19 cellular contexts compared by ENCODE assay signal in the genomic region with DNA sequence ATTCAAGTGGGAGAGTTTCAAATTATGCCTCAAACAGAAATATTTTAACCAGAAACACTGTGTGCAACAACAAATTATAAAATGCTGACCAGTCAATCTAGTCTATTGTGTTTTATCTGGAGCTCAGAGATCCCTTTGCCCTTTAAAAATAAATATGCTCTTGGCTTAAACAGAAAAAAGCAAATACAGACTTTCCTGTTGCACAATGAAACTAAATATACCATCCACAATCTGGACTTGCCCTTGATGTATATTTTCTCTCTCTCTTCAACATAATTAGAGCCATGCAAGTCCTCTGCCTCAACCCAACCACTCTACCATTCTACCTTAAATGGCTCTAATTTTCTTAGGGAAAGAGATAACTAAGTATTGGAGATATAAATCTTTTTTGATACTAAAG.
"Had no signal": no experiment of that assay in that cellular context is flagged by ENCODE, and none has a peak within 500 bp of the region (broad histone marks: within the 10 kb centered on the region; RNA-seq: fewer than 3 reads in every experiment).

No MANE protein-coding gene starts in this region.

- H3K9me3 ChIP-seq: mucosa of descending colon, transverse colon had no signal

- H3K36me3 Mint-ChIP-seq: activated naive CD4-positive, alpha-beta T cell treated with anti-CD3 and anti-CD28 coated beads, Interleukin-2, amount 50 U/mL, for 24 hours; naive thymus-derived CD8-positive, alpha-beta T cell; stimulated activated effector memory CD8-positive, alpha-beta T cell treated with anti-CD3 and anti-CD28 coated beads, Interleukin-12 subunit alpha, Interleukin-12 subunit beta, amount 100 ng/mL, for 72 hours had no signal

- H3K4me1 Mint-ChIP-seq: activated naive CD4-positive, alpha-beta T cell treated with anti-CD3 and anti-CD28 coated beads, Interleukin-2, amount 50 U/mL, for 24 hours; naive thymus-derived CD8-positive, alpha-beta T cell; stimulated activated effector memory CD8-positive, alpha-beta T cell treated with anti-CD3 and anti-CD28 coated beads, Interleukin-12 subunit alpha, Interleukin-12 subunit beta, amount 100 ng/mL, for 72 hours had no signal

- H3K4me3 ChIP-seq: coronary artery, hepatocyte, mucosa of descending colon, smooth muscle cell, transverse colon had no signal

- FAIRE-seq: TTC549 had no signal

- H3K27me3 ChIP-seq: hepatocyte, transverse colon had no signal

- H3K27ac ChIP-seq: coronary artery, epithelial cell of prostate, hepatocyte, transverse colon had no signal

- H3K36me3 ChIP-seq: transverse colon had no signal

- H3K4me3 Mint-ChIP-seq: activated naive CD4-positive, alpha-beta T cell treated with anti-CD3 and anti-CD28 coated beads, Interleukin-2, amount 50 U/mL, for 24 hours; naive thymus-derived CD8-positive, alpha-beta T cell; stimulated activated effector memory CD8-positive, alpha-beta T cell treated with anti-CD3 and anti-CD28 coated beads, Interleukin-12 subunit alpha, Interleukin-12 subunit beta, amount 100 ng/mL, for 72 hours had no signal

- H3K27ac Mint-ChIP-seq: activated naive CD4-positive, alpha-beta T cell treated with anti-CD3 and anti-CD28 coated beads, Interleukin-2, amount 50 U/mL, for 24 hours; activated T-helper 2 cell treated with anti-CD3 and anti-CD28 coated beads, Interferon-gamma antibody, Interleukin-2, Interleukin-4, amounts not matched to agents 10 μg/mL and 5 μg/mL and 100 μg/mL, durations not matched to agents 14 hours and 24 hours and 36 hours; naive thymus-derived CD8-positive, alpha-beta T cell; progenitor cell of endocrine pancreas; stimulated activated effector memory CD8-positive, alpha-beta T cell treated with anti-CD3 and anti-CD28 coated beads, Interleukin-12 subunit alpha, Interleukin-12 subunit beta, amount 100 ng/mL, for 72 hours had no signal

- H3K4me2 ChIP-seq: hepatocyte, smooth muscle cell had no signal

- ATAC-seq: mucosa of descending colon; naive thymus-derived CD8-positive, alpha-beta T cell; stimulated activated effector memory CD8-positive, alpha-beta T cell treated with anti-CD3 and anti-CD28 coated beads, Interleukin-12 subunit alpha, Interleukin-12 subunit beta, amount 100 ng/mL, for 72 hours had no signal

- DNase-seq: activated CD4-positive, alpha-beta T cell treated with anti-CD3 and anti-CD28 coated beads, Interleukin-2, amount 50 U/mL, for 1 hour; activated T-cell treated with anti-CD3 and anti-CD28 coated beads for 4 hours; central memory CD4-positive, alpha-beta T cell; effector CD8-positive, alpha-beta T cell; left cardiac atrium; mucosa of descending colon; naive thymus-derived CD8-positive, alpha-beta T cell; nucleus accumbens; right cardiac atrium; transverse colon had no signal

- H2AFZ ChIP-seq: hepatocyte had no signal

- H3K4me1 ChIP-seq: transverse colon had no signal

- H3K9me3 Mint-ChIP-seq: activated naive CD4-positive, alpha-beta T cell treated with anti-CD3 and anti-CD28 coated beads, Interleukin-2, amount 50 U/mL, for 24 hours; stimulated activated effector memory CD8-positive, alpha-beta T cell treated with anti-CD3 and anti-CD28 coated beads, Interleukin-12 subunit alpha, Interleukin-12 subunit beta, amount 100 ng/mL, for 72 hours had no signal

- H3K79me2 ChIP-seq: hepatocyte had no signal
